16 cellular contexts compared by ENCODE assay signal in the genomic region with DNA sequence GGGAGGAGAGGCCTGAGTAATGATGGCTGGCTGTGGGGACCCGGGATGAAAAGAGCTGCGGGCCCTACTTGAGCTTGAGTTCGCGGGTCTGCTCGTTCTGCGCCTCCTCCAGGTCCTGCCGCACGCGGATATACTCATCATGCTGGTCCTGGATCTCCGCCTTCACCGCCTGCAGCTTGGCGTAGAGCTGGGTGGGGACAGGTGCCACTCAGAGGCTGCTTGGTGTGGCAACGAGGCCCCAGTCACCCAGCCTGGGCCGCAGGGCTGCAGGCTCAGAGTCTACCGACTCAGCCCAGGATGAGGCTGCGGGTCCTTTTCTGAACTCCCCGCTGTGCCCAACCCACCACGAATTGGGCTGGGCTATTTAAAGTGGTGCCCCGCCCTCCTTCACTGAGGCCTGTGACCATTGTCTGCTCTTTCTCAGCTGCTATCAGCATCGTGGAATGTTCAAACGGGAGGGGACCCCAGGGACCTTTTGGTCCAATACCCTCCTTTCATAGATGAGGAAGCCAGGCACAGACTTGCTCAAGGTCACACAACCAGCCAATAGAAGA. TPM values are rescaled to one million over a fixed set of nuclear protein-coding genes. Genes with fewer than 3 reads are reported as not detected.
DNase-seq lines count a peak whose midpoint lies in the region; ATAC-seq and TF ChIP-seq lines count a peak whose summit lies in the region.
"Had no signal": no experiment of that assay in that cellular context is flagged by ENCODE, and none has a peak within 500 bp of the region (broad histone marks: within the 10 kb centered on the region; RNA-seq: fewer than 3 reads in every experiment).

No MANE protein-coding gene starts in this region.

- H3K9me3 Mint-ChIP-seq in GM23338: no peaks in the 10 kb centered on the region
- no peaks in the 10 kb centered on the region for H3K9me3 Mint-ChIP-seq in endodermal cell
- H3K9me3 Mint-ChIP-seq: CD4-positive, CD25-positive, alpha-beta regulatory T cell had no signal

- no peaks in the 10 kb centered on the region for H3K79me2 ChIP-seq in GM23338 (replicated peaks; ENCODE audit: insufficient read depth)

- H2BK120ac ChIP-seq in neuronal stem cell (ENCODE audit: low read depth, low read length): no peak overlapping the region

- peak overlapping the region; percentile 48 for H2AK5ac ChIP-seq in neuronal stem cell (ENCODE audit: low read depth, low read length)

- peaks cover 3% of the 10 kb centered on the region for H3K79me1 ChIP-seq in neuronal stem cell (ENCODE audit: low read depth, low read length)

- H3K9ac ChIP-seq in endodermal cell (ENCODE audit: extremely low read depth, low read length, poor library complexity, severe bottlenecking) (no peak overlapping the region), neuronal stem cell (ENCODE audit: low read depth, low read length, poor library complexity) (no peak overlapping the region)

- peaks cover 10% of the 10 kb centered on the region for H3K27me3 Mint-ChIP-seq in GM23338 (ENCODE audit: insufficient read depth, low read depth, poor library complexity)
- H3K27me3 Mint-ChIP-seq in endodermal cell (ENCODE audit: insufficient read depth): no peaks in the 10 kb centered on the region
- H3K27me3 Mint-ChIP-seq: CD4-positive, CD25-positive, alpha-beta regulatory T cell had no signal

- H3K36me3 Mint-ChIP-seq in GM23338 (ENCODE audit: low read depth) (no peaks in the 10 kb centered on the region; the same call in 1 of the 3 replicates), endodermal cell (ENCODE audit: low read depth) (peaks cover 24% of the 10 kb centered on the region)
- H3K36me3 Mint-ChIP-seq: CD4-positive, CD25-positive, alpha-beta regulatory T cell had no signal

- H3K4me2 ChIP-seq in GM23338 (no peak overlapping the region), neuronal stem cell (ENCODE audit: insufficient read depth, low read length, poor library complexity, severe bottlenecking) (no peak overlapping the region)

- peaks cover 8% of the 10 kb centered on the region; the same call in 1 of the 3 replicates for H3K4me1 Mint-ChIP-seq in GM23338
- no peaks in the 10 kb centered on the region for H3K4me1 Mint-ChIP-seq in endodermal cell

- H3K27me3 ChIP-seq in GM23338 (ENCODE audit: insufficient read depth): no peaks in the 10 kb centered on the region
- H3K27me3 ChIP-seq in HAP-1 (ENCODE audit: low read depth): no peaks in the 10 kb centered on the region
- no peaks in the 10 kb centered on the region for H3K27me3 ChIP-seq in endodermal cell (ENCODE audit: control insufficient read depth, insufficient read depth, low read length, poor library complexity, severe bottlenecking)
- H3K27me3 ChIP-seq in neuronal stem cell (ENCODE audit: control insufficient read depth in 3 of 3, insufficient read depth in 3 of 3, low read depth in 1 of 3, low read length in 3 of 3): no peaks in the 10 kb centered on the region
- H3K27me3 ChIP-seq: Peyer's patch had no signal

- H3F3A ChIP-seq in GM23338 (replicated peaks; ENCODE audit: low read depth): 0 out of 2 replicates have a peak, but pooled peaks cover 5% of the 10 kb centered on the region

- H2AFZ ChIP-seq in GM23338 (no peak overlapping the region), neuronal stem cell (ENCODE audit: low read length) (no peak overlapping the region)

- no peak overlapping the region for H3K23ac ChIP-seq in neuronal stem cell (ENCODE audit: low read depth, low read length, poor library complexity)

- no peak overlapping the region for H3K4ac ChIP-seq in neuronal stem cell (ENCODE audit: low read length)

- H2BK12ac ChIP-seq in neuronal stem cell (ENCODE audit: low read length): no peak overlapping the region

- peak; percentile 70 for DNase-seq in GM23338 (ENCODE audit: low spot score)
- DNase-seq in HAP-1 (ENCODE audit: low spot score in 2 of 2): peak; percentile 5 to 38
- peak; percentile 74 for DNase-seq in endodermal cell
- DNase-seq in neuronal stem cell (ENCODE audit: low spot score): no peak
- DNase-seq in GM19240 (ENCODE audit: insufficient read length, low spot score): no peak
- DNase-seq in NCI-H1092 treated with DMSO at 0.1 percent for 48 hours (lab: John Stamatoyannopoulos, UW): no peak
- DNase-seq: Caco-2; CD4-positive, CD25-positive, alpha-beta regulatory T cell; DMS153; GOT3; NCI-H1417 treated with DMSO at 0.1 percent for 48 hours; NCI-H1930; NCI-H510A; Peyer's patch had no signal

- no peak overlapping the region for H3K4me3 Mint-ChIP-seq in GM23338
- no peak overlapping the region for H3K4me3 Mint-ChIP-seq in endodermal cell
- H3K4me3 Mint-ChIP-seq: CD4-positive, CD25-positive, alpha-beta regulatory T cell had no signal

- no peak overlapping the region for H4K8ac ChIP-seq in neuronal stem cell (ENCODE audit: low read depth, low read length)

- H3K4me1 ChIP-seq in GM23338 (ENCODE audit: insufficient read depth) (peaks cover 5% of the 10 kb centered on the region), HAP-1 (0 out of 2 replicates have a peak, but pooled peaks cover 3% of the 10 kb centered on the region), endodermal cell (ENCODE audit: control insufficient read depth, insufficient read depth, low read length) (no peaks in the 10 kb centered on the region), neuronal stem cell (ENCODE audit: control insufficient read depth in 2 of 2, insufficient read depth in 1 of 2, low read depth in 1 of 2, low read length in 2 of 2) (peaks cover 0 to 4% of the 10 kb centered on the region in 2 donors)
- H3K4me1 ChIP-seq: Caco-2, Peyer's patch had no signal

- H3K36me3 ChIP-seq in GM23338 (ENCODE audit: insufficient read depth) (peaks cover 6% of the 10 kb centered on the region; the same call in 1 of the 2 replicates), HAP-1 (replicated peaks) (no peaks in the 10 kb centered on the region), endodermal cell (ENCODE audit: control insufficient read depth, insufficient read depth, low read length) (peaks cover 8% of the 10 kb centered on the region), neuronal stem cell (replicated peaks in 1 of 2; ENCODE audit: control insufficient read depth in 2 of 2, insufficient read depth in 2 of 2, low read length in 2 of 2) (peaks cover 7 to 45% of the 10 kb centered on the region in 2 donors)
- H3K36me3 ChIP-seq: Peyer's patch had no signal

- no peak for TF ChIP-seq CTCF in GM23338 (conservative IDR thresholded peaks at IDR 0.05; ENCODE audit: low read depth in 2 of 2)
- TF ChIP-seq CTCF in endodermal cell (conservative IDR thresholded peaks at IDR 0.05): no peak

- 86 to 87% methylated on average over 10 to 21 of the region's 21 CpGs for WGBS in endodermal cell (ENCODE audit: insufficient coverage in 1 of 2, insufficient read length in 1 of 2), 2 experiments
- WGBS in neuronal stem cell (ENCODE audit: extremely low coverage in 2 of 2, insufficient read length in 2 of 2, insufficient replicate concordance in 1 of 2), 2 donors: no CpG with 5 or more reads among the region's 21 CpGs

- H3K4me3 ChIP-seq in GM23338 (no peak overlapping the region), HAP-1 (no peak overlapping the region), endodermal cell (ENCODE audit: low read length) (no peak overlapping the region), neuronal stem cell (ENCODE audit: low read length in 2 of 2) (peak overlapping the region in 1 of 2 donors; percentile 10)
- H3K4me3 ChIP-seq: Peyer's patch had no signal

- no peak overlapping the region for H3K18ac ChIP-seq in neuronal stem cell (ENCODE audit: low read length)

- H3K27ac Mint-ChIP-seq in GM23338 (peak overlapping the region; percentile 18; the same call in 1 of the 2 replicates), endodermal cell (no peak overlapping the region)

- H2BK15ac ChIP-seq in neuronal stem cell (ENCODE audit: low read length): no peak overlapping the region

- H4K20me1 ChIP-seq in GM23338 (replicated peaks; ENCODE audit: insufficient read depth): no peaks in the 10 kb centered on the region

- no peaks in the 10 kb centered on the region for H3K9me2 ChIP-seq in GM23338 (ENCODE audit: insufficient read depth)

- H4K91ac ChIP-seq in neuronal stem cell (ENCODE audit: low read depth, low read length, poor library complexity): no peak overlapping the region

- ATAC-seq in GM23338: peak; percentile 76
- ATAC-seq in GM19467 (IDR thresholded peaks at IDR 0.05; ENCODE audit: unreplicated experiment): no peak
- ATAC-seq: Right ventricle myocardium inferior had no signal

- peak overlapping the region; percentile 44 for H2BK5ac ChIP-seq in neuronal stem cell (ENCODE audit: low read length)

- no peak overlapping the region for H3K14ac ChIP-seq in neuronal stem cell (ENCODE audit: low read length)

- H3K9me3 ChIP-seq in HAP-1 (no peaks in the 10 kb centered on the region), endodermal cell (ENCODE audit: control insufficient read depth, low read length) (no peaks in the 10 kb centered on the region), neuronal stem cell (replicated peaks in 1 of 2; ENCODE audit: control insufficient read depth in 2 of 2, insufficient read depth in 1 of 2, low read depth in 1 of 2, low read length in 2 of 2) (no peaks in the 10 kb centered on the region)
- H3K9me3 ChIP-seq: Caco-2, Peyer's patch had no signal

- H3K27ac ChIP-seq in GM23338 (ENCODE audit: low read depth) (no peak overlapping the region), endodermal cell (ENCODE audit: low read depth, low read length) (no peak overlapping the region), neuronal stem cell (replicated peaks; ENCODE audit: low read length) (no peak overlapping the region)
- H3K27ac ChIP-seq: Peyer's patch had no signal

- in situ Hi-C loops in HAP-1 (cut with MboI; ENCODE audit: low sequenced_read_pairs): loop anchor here (5.0 kb wide), 1 partner anchor 193 kb away; no protein-coding TSS in a partner anchor

TF ChIP-seq in GM23338, 12 proteins besides CTCF, POLR2A, EP300 and RAD21 (continues in another document):
- TF ChIP-seq EZH2phosphoT487 (IDR thresholded peaks at IDR 0.05; ENCODE audit: unreplicated experiment): no peak
- TF ChIP-seq ETS1 (IDR thresholded peaks at IDR 0.05): no peak

RNA-seq across cellular contexts. Expression of gene KIF3C, which starts 28.0 kb away (rescaled TPM):
- total RNA-seq in GM23338 (2014; rRNA removed; shearing (Covaris generic)): 34.6 and 40.0 TPM in 2 replicates
- 14.9 and 16.7 TPM in 2 replicates for polyA plus RNA-seq in GM23338 (2016; fragmentation: Nextera tagmentation; extraction: Ambion mirVana)
- total RNA-seq in endodermal cell: 10 to 100 TPM; 42.9 to 51.4 TPM
- 47.4 TPM for polyA plus RNA-seq in endodermal cell (2013, experiment 1 of 2)
- 43.6 TPM for polyA plus RNA-seq in endodermal cell (2013, experiment 2 of 2)
- 24.5 TPM for polyA plus RNA-seq in neuronal stem cell (2013, experiment 1 of 2)
- polyA plus RNA-seq in neuronal stem cell (2013, experiment 2 of 2): 25.7 TPM

Comparison
In these comparisons a context has a peak if more than half of its experiments do, and no peak if none do; other contexts are left out.
1. DNase-seq: peak in GM23338 (single experiment), HAP-1 (2 of 2) and endodermal cell (single experiment); none in neuronal stem cell (single experiment), GM19240 (single experiment) and NCI-H1092 treated with DMSO at 0.1 percent for 48 hours (single experiment).